1 cellular context compared by ENCODE assay signal in genomic region chr11:47409440-47410403, GRCh38.
TF ChIP-seq lines count a peak whose summit lies in the region.

No MANE protein-coding gene starts in this region.

TF ChIP-seq in HepG2, 621 proteins besides CTCF, POLR2A, EP300 and RAD21:
- TF ChIP-seq ZBTB1 (CRISPR knock-in tag; IDR thresholded peaks at IDR 0.05; ENCODE audit: borderline replicate concordance) (no peak), ZSCAN31 (CRISPR knock-in tag; IDR thresholded peaks at IDR 0.05; ENCODE audit: low read depth) (0 out of 2 replicates have a peak, but pooled peaks have one; percentile 31), ZNF772 (CRISPR knock-in tag; IDR thresholded peaks at IDR 0.05) (0 out of 2 replicates have a peak, but pooled peaks have one; percentile 21), SP2 (CRISPR knock-in tag; IDR thresholded peaks at IDR 0.05) (0 out of 2 replicates have a peak, but pooled peaks have one; percentile 5), ZBTB33 (CRISPR knock-in tag; IDR thresholded peaks at IDR 0.05) (peak; percentile 76), SALL1 (CRISPR knock-in tag; IDR thresholded peaks at IDR 0.05) (peak; percentile 1; the same call in 1 of the 2 replicates), PATZ1 (CRISPR knock-in tag; IDR thresholded peaks at IDR 0.05) (0 out of 2 replicates have a peak, but pooled peaks have one; percentile 32)
- TF ChIP-seq, protein P1, sequence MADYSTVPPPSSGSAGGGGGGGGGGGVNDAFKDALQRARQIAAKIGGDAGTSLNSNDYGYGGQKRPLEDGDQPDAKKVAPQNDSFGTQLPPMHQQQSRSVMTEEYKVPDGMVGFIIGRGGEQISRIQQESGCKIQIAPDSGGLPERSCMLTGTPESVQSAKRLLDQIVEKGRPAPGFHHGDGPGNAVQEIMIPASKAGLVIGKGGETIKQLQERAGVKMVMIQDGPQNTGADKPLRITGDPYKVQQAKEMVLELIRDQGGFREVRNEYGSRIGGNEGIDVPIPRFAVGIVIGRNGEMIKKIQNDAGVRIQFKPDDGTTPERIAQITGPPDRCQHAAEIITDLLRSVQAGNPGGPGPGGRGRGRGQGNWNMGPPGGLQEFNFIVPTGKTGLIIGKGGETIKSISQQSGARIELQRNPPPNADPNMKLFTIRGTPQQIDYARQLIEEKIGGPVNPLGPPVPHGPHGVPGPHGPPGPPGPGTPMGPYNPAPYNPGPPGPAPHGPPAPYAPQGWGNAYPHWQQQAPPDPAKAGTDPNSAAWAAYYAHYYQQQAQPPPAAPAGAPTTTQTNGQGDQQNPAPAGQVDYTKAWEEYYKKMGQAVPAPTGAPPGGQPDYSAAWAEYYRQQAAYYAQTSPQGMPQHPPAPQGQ (CRISPR knock-in tag; IDR thresholded peaks at IDR 0.05; ENCODE audit: borderline replicate concordance) = no peak
TF ChIP-seq in HepG2: peak in this region for 6.
